In genomic region chr2:171485116-171485515, GRCh38 we compare ENCODE assay signal across 1 cellular context.
TF ChIP-seq lines count a peak whose summit lies in the region.

No MANE protein-coding gene starts in this region.

TF ChIP-seq in HepG2, 621 proteins besides CTCF, POLR2A, EP300 and RAD21:
- TF ChIP-seq ETV5 (CRISPR knock-in tag; IDR thresholded peaks at IDR 0.05; ENCODE audit: borderline replicate concordance) (no peak), PLRG1 (conservative IDR thresholded peaks at IDR 0.05) (no peak), ZFX (CRISPR knock-in tag; IDR thresholded peaks at IDR 0.05; ENCODE audit: low read depth) (no peak), JARID2 (CRISPR knock-in tag; IDR thresholded peaks at IDR 0.05; ENCODE audit: insufficient replicate concordance) (no peak), ZNF766 (CRISPR knock-in tag; IDR thresholded peaks at IDR 0.05; ENCODE audit: borderline replicate concordance) (no peak), DR1 (CRISPR knock-in tag; IDR thresholded peaks at IDR 0.05) (no peak), KLF13 (CRISPR knock-in tag; IDR thresholded peaks at IDR 0.05) (no peak), ZNF280D (CRISPR knock-in tag; IDR thresholded peaks at IDR 0.05) (no peak), E2F2 (CRISPR knock-in tag; IDR thresholded peaks at IDR 0.05; ENCODE audit: borderline replicate concordance) (no peak), ZSCAN29 (CRISPR knock-in tag; conservative IDR thresholded peaks at IDR 0.05) (no peak), RORA (CRISPR knock-in tag; IDR thresholded peaks at IDR 0.05) (no peak), ZBTB7A (CRISPR knock-in tag; IDR thresholded peaks at IDR 0.05) (no peak), RXRB (CRISPR knock-in tag; IDR thresholded peaks at IDR 0.05; ENCODE audit: borderline replicate concordance) (no peak), MLXIP (CRISPR knock-in tag; IDR thresholded peaks at IDR 0.05; ENCODE audit: borderline replicate concordance) (no peak)
- TF ChIP-seq, protein P1, sequence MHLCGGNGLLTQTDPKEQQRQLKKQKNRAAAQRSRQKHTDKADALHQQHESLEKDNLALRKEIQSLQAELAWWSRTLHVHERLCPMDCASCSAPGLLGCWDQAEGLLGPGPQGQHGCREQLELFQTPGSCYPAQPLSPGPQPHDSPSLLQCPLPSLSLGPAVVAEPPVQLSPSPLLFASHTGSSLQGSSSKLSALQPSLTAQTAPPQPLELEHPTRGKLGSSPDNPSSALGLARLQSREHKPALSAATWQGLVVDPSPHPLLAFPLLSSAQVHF (CRISPR knock-in tag; IDR thresholded peaks at IDR 0.05) = no peak
